In genomic region chr3:48686538-48687219, GRCh38 we compare ENCODE assay signal across 9 cellular contexts. TPM values are rescaled to one million over a fixed set of nuclear protein-coding genes. Genes with fewer than 3 reads are reported as not detected.
DNase-seq lines count a peak whose midpoint lies in the region; ATAC-seq and TF ChIP-seq lines count a peak whose summit lies in the region.
"Had no signal": no experiment of that assay in that cellular context is flagged by ENCODE, and none has a peak within 500 bp of the region (broad histone marks: within the 10 kb centered on the region; RNA-seq: fewer than 3 reads in every experiment).

No MANE protein-coding gene starts in this region.

- no peak overlapping the region for H2BK15ac ChIP-seq in mesendoderm (replicated peaks; ENCODE audit: low read depth)

- DNase-seq in cardiac muscle cell (ENCODE audit: low read depth in 1 of 2, low spot score in 1 of 2) (no peak), Right ventricle myocardium inferior (ENCODE audit: missing footprints) (no peak), adrenal gland (no peak), mesendoderm (no peak), cortex of kidney (lab: John Stamatoyannopoulos, UW) (no peak), LoVo (ENCODE audit: low spot score) (no peak), retina (no peak)

- H3K4me1 ChIP-seq in cardiac muscle cell (ENCODE audit: low read depth) (peaks cover 20% of the 10 kb centered on the region), adrenal gland (replicated peaks in 1 of 2) (peaks cover 16 to 40% of the 10 kb centered on the region in 2 donors), mesendoderm (ENCODE audit: control insufficient read depth, low read depth, low read length) (peaks cover 2% of the 10 kb centered on the region), urinary bladder (ENCODE audit: insufficient read depth) (no peaks in the 10 kb centered on the region)

- H3K23ac ChIP-seq in mesendoderm (ENCODE audit: low read length), result no peak overlapping the region

- intact Hi-C loops in Right ventricle myocardium inferior (cut with DNase I), result no loop called here
- intact Hi-C loops in adrenal gland (cut with DNase I), result no loop called here

- H3K56ac ChIP-seq in mesendoderm (ENCODE audit: low read length), result peak overlapping the region; percentile 17

- H3K18ac ChIP-seq in mesendoderm (ENCODE audit: low read length), result no peak overlapping the region

- no peak for TF ChIP-seq CTCF in cardiac muscle cell (IDR thresholded peaks at IDR 0.05; ENCODE audit: low read depth, low read length)
- no peak for TF ChIP-seq CTCF in adrenal gland (IDR thresholded peaks at IDR 0.05)

- H2BK5ac ChIP-seq in mesendoderm (ENCODE audit: low read length), result no peak overlapping the region

- peaks cover 13% of the 10 kb centered on the region for H3K79me1 ChIP-seq in mesendoderm (ENCODE audit: low read length)

- H3K4ac ChIP-seq in mesendoderm (ENCODE audit: low read depth, low read length), result no peak overlapping the region

- no peak overlapping the region for H2AK5ac ChIP-seq in mesendoderm (ENCODE audit: low read length)

- H3K9me3 ChIP-seq in cardiac muscle cell (ENCODE audit: low read depth), result no peaks in the 10 kb centered on the region
- H3K9me3 ChIP-seq in adrenal gland (replicated peaks in 1 of 3), result no peaks in the 10 kb centered on the region
- H3K9me3 ChIP-seq: mucosa of descending colon had no signal

- no peak overlapping the region for H4K5ac ChIP-seq in mesendoderm (ENCODE audit: low read length)

- H2BK120ac ChIP-seq in mesendoderm (ENCODE audit: low read depth, low read length), result no peak overlapping the region

- H4K8ac ChIP-seq in mesendoderm (ENCODE audit: low read depth, low read length), result no peak overlapping the region

- no peak for TF ChIP-seq POLR2A in adrenal gland (IDR thresholded peaks at IDR 0.05)

- no peak overlapping the region for H3K9ac ChIP-seq in mesendoderm (ENCODE audit: low read length)

- H3K27ac ChIP-seq in cardiac muscle cell (peak overlapping the region; percentile 32), adrenal gland (peak overlapping the region in 3 of 5 donors; percentile 48 to 94 (median 89)), mesendoderm (ENCODE audit: low read depth, low read length) (no peak overlapping the region), urinary bladder (ENCODE audit: low read depth) (no peak overlapping the region)

- H3K4me3 ChIP-seq in cardiac muscle cell (no peak overlapping the region), adrenal gland (no peak overlapping the region), mesendoderm (ENCODE audit: low read length) (no peak overlapping the region), urinary bladder (ENCODE audit: low read depth, low read length) (peak overlapping the region; percentile 76)

- H3K79me2 ChIP-seq in mesendoderm (ENCODE audit: control insufficient read depth, insufficient read depth, low read length), result peaks cover 2% of the 10 kb centered on the region

- WGBS in adrenal gland, 4 donors, result 44 to 51% (median 45%) methylated on average over 10 of the region's 10 CpGs
- no CpG with 5 or more reads among the region's 10 CpGs for WGBS in mesendoderm (ENCODE audit: extremely low coverage, insufficient coverage, low lambda C conversion rate)
- WGBS in urinary bladder, result 48% methylated on average over 10 of the region's 10 CpGs

- no peak for ATAC-seq in Right ventricle myocardium inferior

- no peak overlapping the region for H3K4me2 ChIP-seq in mesendoderm (ENCODE audit: low read length)

- H3K27me3 ChIP-seq in cardiac muscle cell (no peaks in the 10 kb centered on the region), adrenal gland (no peaks in the 10 kb centered on the region), mesendoderm (ENCODE audit: insufficient read depth, low read length, poor library complexity) (no peaks in the 10 kb centered on the region)

- H3K36me3 ChIP-seq in cardiac muscle cell (peaks cover 38% of the 10 kb centered on the region), adrenal gland (replicated peaks in 1 of 2) (peaks cover 0 to 54% of the 10 kb centered on the region in 2 donors), mesendoderm (ENCODE audit: control insufficient read depth, insufficient read depth, low read length) (peaks cover 18% of the 10 kb centered on the region), urinary bladder (ENCODE audit: insufficient read depth) (peaks cover 2% of the 10 kb centered on the region)

RNA-seq across cellular contexts. Expression of gene NCKIPSD, which starts 1.0 kb away (rescaled TPM):
- total RNA-seq in cardiac muscle cell (68.7 and 73.4 TPM in 2 replicates), Right ventricle myocardium inferior (15.4 TPM), adrenal gland (10 to 100 TPM; 21.5 to 78.7 (median 36.3) TPM), urinary bladder (8.6 TPM)
- polyA plus RNA-seq in cardiac muscle cell (49.6 and 51.7 TPM in 2 replicates), adrenal gland (10 to 100 TPM; 14.0 to 29.9 (median 15.7) TPM), urinary bladder (18.1 TPM)
- polyA plus RNA-seq in mesendoderm (2013, experiment 1 of 2), result 18.1 TPM
- polyA plus RNA-seq in mesendoderm (2013, experiment 2 of 2), result 18.7 TPM

RNA-seq across cellular contexts. Expression of gene CELSR3, which starts 24.0 kb away (rescaled TPM):
- total RNA-seq in cardiac muscle cell (5.4 and 5.9 TPM in 2 replicates), Right ventricle myocardium inferior (0.38 TPM), adrenal gland (1 to 10 TPM in 5 of 8 donors, under 1 TPM in 3; 0.78 to 3.9 (median 1.3) TPM), urinary bladder (0.79 TPM)
- polyA plus RNA-seq in cardiac muscle cell (3.1 and 3.4 TPM in 2 replicates), adrenal gland (10 to 100 TPM in 1 of 3 donors, 1 to 10 TPM in 2; 1.4 to 23.5 (median 4.4) TPM), urinary bladder (0.48 TPM)
- polyA plus RNA-seq in mesendoderm (2013, experiment 1 of 2), result 3.4 TPM
- polyA plus RNA-seq in mesendoderm (2013, experiment 2 of 2), result 3.5 TPM

RNA-seq across cellular contexts. Expression of gene IP6K2, which starts 30.3 kb away (rescaled TPM):
- total RNA-seq in cardiac muscle cell (87.4 and 119 TPM in 2 replicates), Right ventricle myocardium inferior (29.3 TPM), adrenal gland (100 to 1,000 TPM in 4 of 8 donors, 10 to 100 TPM in 4; 44.9 to 130 (median 98.4) TPM), urinary bladder (75.7 TPM)
- polyA plus RNA-seq in cardiac muscle cell (130 and 140 TPM in 2 replicates), adrenal gland (100 to 1,000 TPM in 2 of 3 donors, 10 to 100 TPM in 1; 67.2 to 185 (median 182) TPM), urinary bladder (83.2 TPM)
- polyA plus RNA-seq in mesendoderm (2013, experiment 1 of 2), result 87.2 TPM
- polyA plus RNA-seq in mesendoderm (2013, experiment 2 of 2), result 87.0 TPM

RNA-seq across cellular contexts. Expression of gene SLC26A6, which starts 51.4 kb away (rescaled TPM):
- 55.8 and 87.4 TPM in 2 replicates for total RNA-seq in cardiac muscle cell
- 52.0 and 68.1 TPM in 2 replicates for polyA plus RNA-seq in cardiac muscle cell
- 14.1 TPM for total RNA-seq in Right ventricle myocardium inferior
- total RNA-seq in adrenal gland, result 10 to 100 TPM in 7 of 8 donors, 1 to 10 TPM in 1; 7.8 to 27.6 (median 15.7) TPM
- polyA plus RNA-seq in adrenal gland, result 10 to 100 TPM in 2 of 3 donors, 1 to 10 TPM in 1; 8.3 to 47.2 (median 23.5) TPM
- polyA plus RNA-seq in mesendoderm (2013, experiment 1 of 2), result 17.6 TPM
- 18.6 TPM for polyA plus RNA-seq in mesendoderm (2013, experiment 2 of 2)
- 8.0 TPM for total RNA-seq in urinary bladder
- polyA plus RNA-seq in urinary bladder, result 12.9 TPM

Comparison
In these comparisons a context has a peak if more than half of its experiments do, and no peak if none do; other contexts are left out.
1. H3K27ac ChIP-seq: peak in cardiac muscle cell (single experiment) and adrenal gland (3 of 5); none in mesendoderm (single experiment) and urinary bladder (single experiment).